ENCODE assay signal across 35 cellular contexts in genomic region chr5:173217626-173218397, GRCh38. TPM values are rescaled to one million over a fixed set of nuclear protein-coding genes. Genes with fewer than 3 reads are reported as not detected.
DNase-seq lines count a peak whose midpoint lies in the region; ATAC-seq and TF ChIP-seq lines count a peak whose summit lies in the region.
"Had no signal": no experiment of that assay in that cellular context is flagged by ENCODE, and none has a peak within 500 bp of the region (broad histone marks: within the 10 kb centered on the region; RNA-seq: fewer than 3 reads in every experiment).

No MANE protein-coding gene starts in this region.

- H3K4me3 Mint-ChIP-seq in H9, result no peak overlapping the region
- H3K4me3 Mint-ChIP-seq: activated CD4-positive, alpha-beta memory T cell treated with anti-CD3 and anti-CD28 coated beads, Interleukin-2, amount 10 ng/mL, durations not matched to agents 7 days and 5 days; activated naive CD4-positive, alpha-beta T cell treated with anti-CD3 and anti-CD28 coated beads, Interleukin-2, amount 50 U/mL, for 24 hours; HFFc6; memory B cell; T-helper 2 cell treated with Interferon-gamma antibody and Interleukin-4, amounts not matched to agents 5 μg/mL and 100 μg/mL, for 36 hours had no signal

- no peaks in the 10 kb centered on the region for H3K79me2 ChIP-seq in H9 (ENCODE audit: insufficient read depth, low read length)
- H3K79me2 ChIP-seq: hepatocyte had no signal

- no peak overlapping the region for H4K5ac ChIP-seq in H9 (ENCODE audit: insufficient read length, low read depth, low read length)

- peak; percentile 21 for ATAC-seq in left ventricle myocardium superior
- ATAC-seq in sciatic nerve, result no peak
- ATAC-seq in HG03108 (IDR thresholded peaks at IDR 0.05; ENCODE audit: unreplicated experiment), result no peak
- ATAC-seq: gastroesophageal sphincter, PC-3 had no signal

- no peaks in the 10 kb centered on the region for H3K36me3 ChIP-seq in Peyer's patch
- H3K36me3 ChIP-seq: BLaER1 treated with 17β-estradiol and CSF1 and Interleukin-3, amounts not matched to agents 10 nM and 100 nM; brain microvascular endothelial cell; gastroesophageal sphincter; right lobe of liver; tibial nerve had no signal

- no peaks in the 10 kb centered on the region for H3K23me2 ChIP-seq in H9 (ENCODE audit: insufficient read length, low read depth, low read length, poor library complexity, severe bottlenecking)

- no peak overlapping the region for H3K9ac ChIP-seq in H9 (ENCODE audit: extremely low read depth, insufficient read length, low read length)
- H3K9ac ChIP-seq: BLaER1 treated with 17β-estradiol and CSF1 and Interleukin-3, amounts not matched to agents 10 nM and 100 nM; KMS-11 had no signal

- H2BK20ac ChIP-seq in H9 (ENCODE audit: low read depth, low read length, poor library complexity, severe bottlenecking), result no peak overlapping the region

- H3K79me1 ChIP-seq in H9 (ENCODE audit: insufficient read depth, low read depth, low read length, poor library complexity, severe bottlenecking), result no peaks in the 10 kb centered on the region

- peaks cover 76% of the 10 kb centered on the region for H3K27me3 Mint-ChIP-seq in H9 (ENCODE audit: low read depth)

- H3K27me3 ChIP-seq in H9 (ENCODE audit: insufficient read depth, low read length) (no peaks in the 10 kb centered on the region), Peyer's patch (no peaks in the 10 kb centered on the region)
- H3K27me3 ChIP-seq: BLaER1 treated with 17β-estradiol and CSF1 and Interleukin-3, amounts not matched to agents 10 nM and 100 nM; right lobe of liver; tibial nerve had no signal

- intact Hi-C loops in left ventricle myocardium superior (cut with micrococcal nuclease) (no loop called here), sciatic nerve (cut with DNase I) (no loop called here)

- no peak overlapping the region for H3K27ac Mint-ChIP-seq in H9
- H3K27ac Mint-ChIP-seq: activated CD4-positive, alpha-beta memory T cell treated with anti-CD3 and anti-CD28 coated beads, Interleukin-2, amount 10 ng/mL, durations not matched to agents 7 days and 5 days; activated naive CD4-positive, alpha-beta T cell treated with anti-CD3 and anti-CD28 coated beads, Interleukin-2, amount 50 U/mL, for 24 hours; HFFc6; memory B cell; progenitor cell of endocrine pancreas; T-helper 2 cell treated with Interferon-gamma antibody and Interleukin-4, amounts not matched to agents 5 μg/mL and 100 μg/mL, for 36 hours had no signal

- no peaks in the 10 kb centered on the region for H4K20me1 ChIP-seq in H9 (ENCODE audit: control insufficient read depth, insufficient read depth, insufficient read length)
- H4K20me1 ChIP-seq: BLaER1 treated with 17β-estradiol and CSF1 and Interleukin-3, amounts not matched to agents 10 nM and 100 nM had no signal

- no peak overlapping the region for H2BK120ac ChIP-seq in H9 (ENCODE audit: low read depth, low read length, poor library complexity, severe bottlenecking)

- no peak overlapping the region for H2BK15ac ChIP-seq in H9 (ENCODE audit: low read depth, low read length)

- no peak overlapping the region for H3K56ac ChIP-seq in H9 (ENCODE audit: insufficient read length, low read depth, low read length)

- no peak overlapping the region for H2AFZ ChIP-seq in H9 (ENCODE audit: low read length)
- H2AFZ ChIP-seq: hepatocyte had no signal

- H2AK5ac ChIP-seq in H9 (ENCODE audit: insufficient read length, low read length), result no peak overlapping the region

- TF ChIP-seq CTCF in H9 (conservative IDR thresholded peaks at IDR 0.05), result no peak
- TF ChIP-seq CTCF in Peyer's patch (IDR thresholded peaks at IDR 0.05), result no peak

- H3K27ac ChIP-seq in H9 (ENCODE audit: insufficient read length, low read depth, low read length) (no peak overlapping the region), Peyer's patch (no peak overlapping the region)
- H3K27ac ChIP-seq: brain microvascular endothelial cell, dorsolateral prefrontal cortex, gastroesophageal sphincter, hepatocyte, KMS-11, right lobe of liver, tibial nerve had no signal

- TF ChIP-seq POLR2A in Peyer's patch (IDR thresholded peaks at IDR 0.05), result no peak

- H3K9me3 Mint-ChIP-seq in H9, result no peaks in the 10 kb centered on the region; a peak in 1 of 5 replicates
- H3K9me3 Mint-ChIP-seq: activated CD4-positive, alpha-beta memory T cell treated with anti-CD3 and anti-CD28 coated beads, Interleukin-2, amount 10 ng/mL, durations not matched to agents 7 days and 5 days; activated naive CD4-positive, alpha-beta T cell treated with anti-CD3 and anti-CD28 coated beads, Interleukin-2, amount 50 U/mL, for 24 hours; T-helper 2 cell treated with Interferon-gamma antibody and Interleukin-4, amounts not matched to agents 5 μg/mL and 100 μg/mL, for 36 hours had no signal

- H3K4me1 ChIP-seq in H9 (ENCODE audit: insufficient read depth, low read length) (no peaks in the 10 kb centered on the region; the same call in 1 of the 2 replicates), Peyer's patch (no peaks in the 10 kb centered on the region)
- H3K4me1 ChIP-seq: gastroesophageal sphincter, right lobe of liver, tibial nerve had no signal

- H4K91ac ChIP-seq in H9 (ENCODE audit: insufficient read length, low read depth, low read length), result no peak overlapping the region

- no peak overlapping the region for H3K4ac ChIP-seq in H9 (ENCODE audit: low read depth, low read length)

- DNase-seq in H9 (peak; percentile 64), Peyer's patch (peak in 2 of 3 donors; percentile 9 to 34), left ventricle myocardium superior (no peak), sciatic nerve (ENCODE audit: low spot score) (peak; percentile 35), GF-D8 (lab: John Stamatoyannopoulos, UW) (no peak), AML-193 (lab: John Stamatoyannopoulos, UW) (no peak)
- DNase-seq: activated CD4-positive, alpha-beta memory T cell treated with anti-CD3 and anti-CD28 coated beads, Interleukin-2, amount 10 ng/mL, durations not matched to agents 7 days and 5 days; amniotic stem cell; brain microvascular endothelial cell; DMS79; dorsolateral prefrontal cortex; HFFc6; NCI-H1417; NCI-H2029 treated with DMSO at 0.1 percent for 48 hours; NCI-H2227 treated with DMSO at 0.1 percent for 48 hours; NCI-H526 treated with DMSO at 0.1 percent for 48 hours; NK-92 treated with Interleukin-12 subunit alpha and Interleukin-12 subunit beta, amount 100 ng/mL, for 24 hours; PC-3; right lobe of liver; SHP77; stimulated activated CD4-positive, alpha-beta T cell treated with anti-CD3 and anti-CD28 coated beads, Interleukin-12 subunit alpha, Interleukin-12 subunit beta, amount 100 ng/mL, for 4 hours; stimulated activated CD4-positive, alpha-beta T cell treated with anti-CD3 and anti-CD28 coated beads, Interleukin-2, amount 100 ng/mL, for 48 hours had no signal

- H3K23ac ChIP-seq in H9 (ENCODE audit: insufficient read length, low read depth, low read length), result no peak overlapping the region

- no peak overlapping the region for H3K4me3 ChIP-seq in Peyer's patch
- H3K4me3 ChIP-seq: BLaER1 treated with 17β-estradiol and CSF1 and Interleukin-3, amounts not matched to agents 10 nM and 100 nM; dorsolateral prefrontal cortex; gastroesophageal sphincter; hepatocyte; right lobe of liver; tibial nerve had no signal

- H3T11ph ChIP-seq in H9 (ENCODE audit: low read length), result no peak overlapping the region

- peaks cover 0 to 1% (median 0%) of the 10 kb centered on the region in 3 experiments; a peak in 2 of 7 replicates for H3K36me3 Mint-ChIP-seq in H9 (ENCODE audit: insufficient read depth in 1 of 3, low read depth in 3 of 3)
- H3K36me3 Mint-ChIP-seq: memory B cell had no signal

- H2BK12ac ChIP-seq in H9 (ENCODE audit: insufficient read length, low read depth, low read length), result no peak overlapping the region

- H3K14ac ChIP-seq in H9 (ENCODE audit: insufficient read depth, low read length), result no peak overlapping the region

- no CpG with 5 or more reads among the region's 5 CpGs for whole genome bisulfite sequencing in H9 (ENCODE audit: extremely low coverage, insufficient read length, low lambda C conversion rate)

- peaks cover 0 to 5% of the 10 kb centered on the region in 2 experiments; a peak in 1 of 4 replicates for H3K4me1 Mint-ChIP-seq in H9
- H3K4me1 Mint-ChIP-seq: activated CD4-positive, alpha-beta memory T cell treated with anti-CD3 and anti-CD28 coated beads, Interleukin-2, amount 10 ng/mL, durations not matched to agents 7 days and 5 days; activated naive CD4-positive, alpha-beta T cell treated with anti-CD3 and anti-CD28 coated beads, Interleukin-2, amount 50 U/mL, for 24 hours had no signal

- H4K8ac ChIP-seq in H9 (replicated peaks; ENCODE audit: insufficient read length, low read depth, low read length), result no peak overlapping the region

- H3K9me3 ChIP-seq in H9 (ENCODE audit: control insufficient read depth, low read depth, low read length) (no peaks in the 10 kb centered on the region), Peyer's patch (peaks cover 0 to 3% (median 0%) of the 10 kb centered on the region in 4 donors)
- H3K9me3 ChIP-seq: gastroesophageal sphincter, right lobe of liver had no signal

- no peak overlapping the region for H3K18ac ChIP-seq in H9 (ENCODE audit: insufficient read length, low read depth, low read length)

- no peak overlapping the region for H2BK5ac ChIP-seq in H9 (ENCODE audit: insufficient read length, low read length)

- H3K4me2 ChIP-seq in H9 (ENCODE audit: insufficient read depth, insufficient read length, low read length), result no peak overlapping the region
- H3K4me2 ChIP-seq: hepatocyte, KMS-11 had no signal

RNA-seq across cellular contexts. Expression of gene NKX2-5, which starts 17.2 kb away (rescaled TPM):
- total RNA-seq in H9 (2021) (0.29 and 0.81 TPM in 2 replicates), Peyer's patch (not detected), left ventricle myocardium superior (285 TPM), sciatic nerve (not detected)
- total RNA-seq: activated CD4-positive, alpha-beta memory T cell treated with anti-CD3 and anti-CD28 coated beads, Interleukin-2, amount 10 ng/mL, durations not matched to agents 7 days and 5 days; dorsolateral prefrontal cortex; fibroblast of lung; gastroesophageal sphincter; hepatocyte; HFFc6; HT-29; myocyte; PC-3; right lobe of liver; tibial nerve had no signal

Comparison
In these comparisons a context has a peak if more than half of its experiments do, and no peak if none do; other contexts are left out.
1. DNase-seq: peak in H9 (single experiment), Peyer's patch (2 of 3) and sciatic nerve (single experiment); none in left ventricle myocardium superior (single experiment), GF-D8 (single experiment) and AML-193 (0 of 2).
2. RNA of gene NKX2-5, which starts 17.2 kb away (total RNA-seq): 285 TPM in left ventricle myocardium superior (single experiment); 0.29 to 0.81 TPM in H9, not detected in Peyer's patch and not detected in sciatic nerve (single experiment); every median in the first group is over 100 times any median in the second.